In the genomic region with DNA sequence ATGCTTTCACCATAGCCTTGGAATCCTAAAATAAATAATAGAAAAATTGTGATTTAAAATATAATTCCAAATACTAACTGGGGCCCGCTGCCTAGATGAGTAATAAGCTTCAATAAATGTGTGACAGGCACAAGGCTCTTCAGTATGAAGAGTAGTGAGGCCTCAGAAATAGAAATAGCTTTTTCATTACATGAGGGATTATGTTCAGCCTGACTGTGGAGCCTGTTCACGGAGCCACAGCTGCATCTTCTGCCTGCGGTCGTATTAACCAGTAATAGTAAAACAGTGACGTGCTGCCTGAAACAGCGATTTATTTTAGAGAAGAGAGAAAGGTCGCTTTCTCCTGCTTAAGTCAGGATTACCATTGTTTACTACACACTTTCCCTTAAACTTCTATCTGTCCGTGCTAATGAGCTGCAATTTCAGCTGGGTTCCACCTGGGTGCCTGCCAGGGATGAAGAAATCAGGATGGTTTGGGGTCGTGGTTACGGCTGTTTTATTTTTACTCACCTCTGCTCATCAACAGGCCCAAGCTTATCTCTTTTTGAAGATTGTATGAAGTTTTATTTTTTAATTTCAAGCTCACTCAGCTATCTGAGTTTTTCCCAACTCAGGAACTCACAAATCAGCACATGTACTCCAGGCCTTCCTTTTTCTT, we compare ENCODE assay signal across 1 cellular context.
TF ChIP-seq lines count a peak whose summit lies in the region.

No MANE protein-coding gene starts in this region.

TF ChIP-seq in GM23338, 12 proteins besides CTCF, POLR2A, EP300 and RAD21 (continued from another document):
- TF ChIP-seq, protein P1, sequence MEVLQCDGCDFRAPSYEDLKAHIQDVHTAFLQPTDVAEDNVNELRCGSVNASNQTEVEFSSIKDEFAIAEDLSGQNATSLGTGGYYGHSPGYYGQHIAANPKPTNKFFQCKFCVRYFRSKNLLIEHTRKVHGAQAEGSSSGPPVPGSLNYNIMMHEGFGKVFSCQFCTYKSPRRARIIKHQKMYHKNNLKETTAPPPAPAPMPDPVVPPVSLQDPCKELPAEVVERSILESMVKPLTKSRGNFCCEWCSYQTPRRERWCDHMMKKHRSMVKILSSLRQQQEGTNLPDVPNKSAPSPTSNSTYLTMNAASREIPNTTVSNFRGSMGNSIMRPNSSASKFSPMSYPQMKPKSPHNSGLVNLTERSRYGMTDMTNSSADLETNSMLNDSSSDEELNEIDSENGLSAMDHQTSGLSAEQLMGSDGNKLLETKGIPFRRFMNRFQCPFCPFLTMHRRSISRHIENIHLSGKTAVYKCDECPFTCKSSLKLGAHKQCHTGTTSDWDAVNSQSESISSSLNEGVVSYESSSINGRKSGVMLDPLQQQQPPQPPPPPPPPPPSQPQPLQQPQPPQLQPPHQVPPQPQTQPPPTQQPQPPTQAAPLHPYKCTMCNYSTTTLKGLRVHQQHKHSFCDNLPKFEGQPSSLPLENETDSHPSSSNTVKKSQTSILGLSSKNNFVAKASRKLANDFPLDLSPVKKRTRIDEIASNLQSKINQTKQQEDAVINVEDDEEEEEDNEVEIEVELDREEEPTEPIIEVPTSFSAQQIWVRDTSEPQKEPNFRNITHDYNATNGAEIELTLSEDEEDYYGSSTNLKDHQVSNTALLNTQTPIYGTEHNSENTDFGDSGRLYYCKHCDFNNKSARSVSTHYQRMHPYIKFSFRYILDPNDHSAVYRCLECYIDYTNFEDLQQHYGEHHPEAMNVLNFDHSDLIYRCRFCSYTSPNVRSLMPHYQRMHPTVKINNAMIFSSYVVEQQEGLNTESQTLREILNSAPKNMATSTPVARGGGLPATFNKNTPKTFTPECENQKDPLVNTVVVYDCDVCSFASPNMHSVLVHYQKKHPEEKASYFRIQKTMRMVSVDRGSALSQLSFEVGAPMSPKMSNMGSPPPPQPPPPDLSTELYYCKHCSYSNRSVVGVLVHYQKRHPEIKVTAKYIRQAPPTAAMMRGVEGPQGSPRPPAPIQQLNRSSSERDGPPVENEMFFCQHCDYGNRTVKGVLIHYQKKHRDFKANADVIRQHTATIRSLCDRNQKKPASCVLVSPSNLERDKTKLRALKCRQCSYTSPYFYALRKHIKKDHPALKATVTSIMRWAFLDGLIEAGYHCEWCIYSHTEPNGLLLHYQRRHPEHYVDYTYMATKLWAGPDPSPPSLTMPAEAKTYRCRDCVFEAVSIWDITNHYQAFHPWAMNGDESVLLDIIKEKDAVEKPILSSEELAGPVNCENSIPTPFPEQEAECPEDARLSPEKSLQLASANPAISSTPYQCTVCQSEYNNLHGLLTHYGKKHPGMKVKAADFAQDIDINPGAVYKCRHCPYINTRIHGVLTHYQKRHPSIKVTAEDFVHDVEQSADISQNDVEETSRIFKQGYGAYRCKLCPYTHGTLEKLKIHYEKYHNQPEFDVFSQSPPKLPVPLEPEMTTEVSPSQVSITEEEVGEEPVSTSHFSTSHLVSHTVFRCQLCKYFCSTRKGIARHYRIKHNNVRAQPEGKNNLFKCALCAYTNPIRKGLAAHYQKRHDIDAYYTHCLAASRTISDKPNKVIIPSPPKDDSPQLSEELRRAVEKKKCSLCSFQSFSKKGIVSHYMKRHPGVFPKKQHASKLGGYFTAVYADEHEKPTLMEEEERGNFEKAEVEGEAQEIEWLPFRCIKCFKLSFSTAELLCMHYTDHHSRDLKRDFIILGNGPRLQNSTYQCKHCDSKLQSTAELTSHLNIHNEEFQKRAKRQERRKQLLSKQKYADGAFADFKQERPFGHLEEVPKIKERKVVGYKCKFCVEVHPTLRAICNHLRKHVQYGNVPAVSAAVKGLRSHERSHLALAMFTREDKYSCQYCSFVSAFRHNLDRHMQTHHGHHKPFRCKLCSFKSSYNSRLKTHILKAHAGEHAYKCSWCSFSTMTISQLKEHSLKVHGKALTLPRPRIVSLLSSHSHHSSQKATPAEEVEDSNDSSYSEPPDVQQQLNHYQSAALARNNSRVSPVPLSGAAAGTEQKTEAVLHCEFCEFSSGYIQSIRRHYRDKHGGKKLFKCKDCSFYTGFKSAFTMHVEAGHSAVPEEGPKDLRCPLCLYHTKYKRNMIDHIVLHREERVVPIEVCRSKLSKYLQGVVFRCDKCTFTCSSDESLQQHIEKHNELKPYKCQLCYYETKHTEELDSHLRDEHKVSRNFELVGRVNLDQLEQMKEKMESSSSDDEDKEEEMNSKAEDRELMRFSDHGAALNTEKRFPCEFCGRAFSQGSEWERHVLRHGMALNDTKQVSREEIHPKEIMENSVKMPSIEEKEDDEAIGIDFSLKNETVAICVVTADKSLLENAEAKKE (CRISPR knock-in tag; IDR thresholded peaks at IDR 0.05) = no peak
- TF ChIP-seq NANOG (IDR thresholded peaks at IDR 0.05; ENCODE audit: borderline replicate concordance) (no peak), POLR2AphosphoS5 (IDR thresholded peaks at IDR 0.05; ENCODE audit: low read depth) (no peak), EZH2 (IDR thresholded peaks at IDR 0.05; ENCODE audit: low read depth, unreplicated experiment) (no peak), STAT1 (IDR thresholded peaks at IDR 0.05; ENCODE audit: unreplicated experiment) (no peak)
